In the genomic region with DNA sequence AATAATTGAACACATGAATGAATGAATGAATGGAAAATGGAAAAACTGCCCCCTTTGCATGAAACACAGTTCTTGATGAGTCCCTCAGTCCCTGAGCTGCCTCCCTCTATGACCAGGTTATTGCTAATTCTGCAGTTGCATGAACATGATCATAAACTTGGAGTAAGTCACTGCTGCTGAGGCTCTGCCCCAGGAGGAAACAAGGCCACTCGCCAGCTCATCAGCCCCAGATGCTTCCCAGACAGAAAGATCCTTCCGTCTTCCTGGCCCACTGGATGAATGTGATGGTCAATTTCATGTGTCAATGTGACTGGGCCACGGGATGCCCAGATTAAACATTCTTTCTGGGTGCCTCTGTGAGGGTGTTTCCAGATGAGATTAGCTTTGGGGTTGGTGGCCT, we compare ENCODE assay signal across 16 cellular contexts. TPM values are rescaled to one million over a fixed set of nuclear protein-coding genes. Genes with fewer than 3 reads are reported as not detected.
"Had no signal": no experiment of that assay in that cellular context is flagged by ENCODE, and none has a peak within 500 bp of the region (broad histone marks: within the 10 kb centered on the region; RNA-seq: fewer than 3 reads in every experiment).

No MANE protein-coding gene starts in this region.

- ATAC-seq: activated naive CD4-positive, alpha-beta T cell treated with anti-CD3 and anti-CD28 coated beads, Interleukin-2, amount 50 U/mL, for 72 hours; gastrocnemius medialis; heart right ventricle had no signal

- DNase-seq: dorsolateral prefrontal cortex; gastrocnemius medialis; heart right ventricle; kidney; retina; stimulated activated CD4-positive, alpha-beta T cell treated with anti-CD3 and anti-CD28 coated beads, Interleukin-4, amount 100 ng/mL, for 4 hours; stomach had no signal

RNA-seq across cellular contexts. Expression of a gene that starts 16.4 kb away (rescaled TPM):
- total RNA-seq: activated naive CD4-positive, alpha-beta T cell treated with anti-CD3 and anti-CD28 coated beads, Interleukin-2, amount 50 U/mL, for 72 hours; breast epithelium; esophagus muscularis mucosa; gastrocnemius medialis; heart right ventricle; kidney; liver; mesothelial cell of epicardium; skeletal muscle tissue; stomach; T-helper 2 cell treated with Interferon-gamma antibody and Interleukin-4, amounts not matched to agents 100 ng/mL and 5 ng/mL, for 36 hours; thoracic aorta; urinary bladder had no signal
